In genomic region chr19:3692141-3693029, GRCh38 we compare ENCODE assay signal across 8 cellular contexts. TPM values are rescaled to one million over a fixed set of nuclear protein-coding genes. Genes with fewer than 3 reads are reported as not detected.
A peak's percentile ranks its signal among the peaks of the same experiment; 100 is the strongest.
DNase-seq lines count a peak whose midpoint lies in the region; ATAC-seq, FAIRE-seq and TF ChIP-seq lines count a peak whose summit lies in the region.

No MANE protein-coding gene starts in this region.

- H2AFZ ChIP-seq in MM.1S (ENCODE audit: low read length) (no peak overlapping the region), keratinocyte (ENCODE audit: control insufficient read depth, low read length) (no peak overlapping the region)

- H3K27me3 Mint-ChIP-seq in activated naive CD4-positive, alpha-beta T cell treated with anti-CD3 and anti-CD28 coated beads for 36 hours (ENCODE audit: low read depth): no peaks in the 10 kb centered on the region
- H3K27me3 Mint-ChIP-seq in stimulated activated naive CD8-positive, alpha-beta T cell treated with anti-CD3 and anti-CD28 coated beads, Interleukin-15, Interleukin-2, amounts not matched to agents 100 ng/mL and 50 ng/mL, for 24 hours: no peaks in the 10 kb centered on the region

- no peaks in the 10 kb centered on the region for H3K36me3 ChIP-seq in A673 (ENCODE audit: insufficient read depth, low read length, poor library complexity, severe bottlenecking)
- no peaks in the 10 kb centered on the region for H3K36me3 ChIP-seq in MM.1S (replicated peaks; ENCODE audit: insufficient read depth, low read length)
- peaks cover 0 to 4% of the 10 kb centered on the region in 2 experiments for H3K36me3 ChIP-seq in keratinocyte (ENCODE audit: control insufficient read depth in 2 of 2, extremely low read depth in 1 of 2, insufficient read depth in 2 of 2, low read length in 2 of 2)

- H3K27ac Mint-ChIP-seq in activated naive CD4-positive, alpha-beta T cell treated with anti-CD3 and anti-CD28 coated beads for 36 hours: no peak overlapping the region
- peak overlapping the region; percentile 49 for H3K27ac Mint-ChIP-seq in stimulated activated naive CD8-positive, alpha-beta T cell treated with anti-CD3 and anti-CD28 coated beads, Interleukin-15, Interleukin-2, amounts not matched to agents 100 ng/mL and 50 ng/mL, for 24 hours

- TF ChIP-seq CTCF in A673 (conservative IDR thresholded peaks at IDR 0.05; ENCODE audit: low read depth, low read length): peak; percentile 62
- peak; percentile 65 for TF ChIP-seq CTCF in MM.1S (IDR thresholded peaks at IDR 0.05; ENCODE audit: low read length)
- TF ChIP-seq CTCF in keratinocyte (optimal IDR thresholded peaks at IDR 0.05 in 1 of 3, IDR thresholded peaks at IDR 0.05 in 1 of 3, conservative IDR thresholded peaks at IDR 0.05 in 1 of 3; ENCODE audit: extremely low read depth in 1 of 3, insufficient read depth in 2 of 3, low read length in 3 of 3): peak; percentile 43 to 81 (median 61)

- H3K36me3 Mint-ChIP-seq in activated naive CD4-positive, alpha-beta T cell treated with anti-CD3 and anti-CD28 coated beads for 36 hours (ENCODE audit: low read depth): peaks cover 7% of the 10 kb centered on the region
- H3K36me3 Mint-ChIP-seq in stimulated activated naive CD8-positive, alpha-beta T cell treated with anti-CD3 and anti-CD28 coated beads, Interleukin-15, Interleukin-2, amounts not matched to agents 100 ng/mL and 50 ng/mL, for 24 hours (ENCODE audit: low read depth): peaks cover 17% of the 10 kb centered on the region

- H3K9me1 ChIP-seq in keratinocyte (ENCODE audit: control insufficient read depth, extremely low read depth, insufficient read depth, low read length): no peaks in the 10 kb centered on the region

- POLR2A ChIA-PET in A673 (lab: Charles Lee; ENCODE audit: low non-redundant PET): no interaction called here

- H4K20me1 ChIP-seq in MM.1S (ENCODE audit: insufficient read depth, low read length): peaks cover 2% of the 10 kb centered on the region; the same call in 1 of the 2 replicates
- peaks cover 13% of the 10 kb centered on the region for H4K20me1 ChIP-seq in keratinocyte (ENCODE audit: control insufficient read depth, extremely low read depth, insufficient read depth, low read length)

- H3F3A ChIP-seq in MM.1S (ENCODE audit: insufficient read depth, low read length): peaks cover 24% of the 10 kb centered on the region; the same call in 1 of the 2 replicates

- BruUV-seq in A673 (replicated peaks; lab: Mats Ljungman, UMichigan): no TSS peak

- FAIRE-seq in keratinocyte (lab: Jason Lieb, UNC): no peak

- no peaks in the 10 kb centered on the region for H3K9me3 ChIP-seq in A673 (ENCODE audit: low read depth, low read length, poor library complexity, severe bottlenecking)
- H3K9me3 ChIP-seq in MM.1S (replicated peaks; ENCODE audit: insufficient read depth, low read length): no peaks in the 10 kb centered on the region
- H3K9me3 ChIP-seq in keratinocyte (ENCODE audit: control insufficient read depth, low read depth, low read length): no peaks in the 10 kb centered on the region

- H3K27me3 ChIP-seq in A673 (replicated peaks; ENCODE audit: insufficient read depth, low read depth, low read length, poor library complexity) (no peaks in the 10 kb centered on the region), MM.1S (replicated peaks; ENCODE audit: insufficient read depth, low read length) (no peaks in the 10 kb centered on the region), keratinocyte (ENCODE audit: control insufficient read depth, extremely low read depth, insufficient read depth, low read length) (no peaks in the 10 kb centered on the region)

- H3K4me1 ChIP-seq in A673 (ENCODE audit: insufficient read depth, low read length, poor library complexity, severe bottlenecking) (peaks cover 11% of the 10 kb centered on the region), MM.1S (ENCODE audit: low read length) (peaks cover 13% of the 10 kb centered on the region), keratinocyte (ENCODE audit: control insufficient read depth, extremely low read depth, insufficient read depth, low read length) (peaks cover 6% of the 10 kb centered on the region)

- H3K27ac ChIP-seq in A673 (ENCODE audit: low read depth, low read length, poor library complexity, severe bottlenecking) (no peak overlapping the region), MM.1S (ENCODE audit: low read length) (no peak overlapping the region), keratinocyte (ENCODE audit: control insufficient read depth, insufficient read depth, low read length) (no peak overlapping the region)

- no peak for ATAC-seq in GM19035 (IDR thresholded peaks at IDR 0.05; ENCODE audit: unreplicated experiment)

- no peak overlapping the region for H3K4me3 Mint-ChIP-seq in activated naive CD4-positive, alpha-beta T cell treated with anti-CD3 and anti-CD28 coated beads for 36 hours
- no peak overlapping the region for H3K4me3 Mint-ChIP-seq in stimulated activated naive CD8-positive, alpha-beta T cell treated with anti-CD3 and anti-CD28 coated beads, Interleukin-15, Interleukin-2, amounts not matched to agents 100 ng/mL and 50 ng/mL, for 24 hours

- dilution Hi-C loops in keratinocyte (cut with MboI; ENCODE audit: extremely low pct_ligation_motif_present, low sequenced_read_pairs): no loop called here

- H3K4me3 ChIP-seq in A673 (ENCODE audit: low read depth, low read length, poor library complexity, severe bottlenecking): no peak overlapping the region
- H3K4me3 ChIP-seq in MM.1S (ENCODE audit: low read length): no peak overlapping the region
- no peak overlapping the region for H3K4me3 ChIP-seq in keratinocyte (ENCODE audit: control insufficient read depth in 2 of 3, extremely low read depth in 1 of 3, insufficient read depth in 2 of 3, low read depth in 1 of 3, low read length in 3 of 3)

- H3K4me1 Mint-ChIP-seq in activated naive CD4-positive, alpha-beta T cell treated with anti-CD3 and anti-CD28 coated beads for 36 hours (ENCODE audit: low read depth): peaks cover 43% of the 10 kb centered on the region
- peaks cover 51% of the 10 kb centered on the region for H3K4me1 Mint-ChIP-seq in stimulated activated naive CD8-positive, alpha-beta T cell treated with anti-CD3 and anti-CD28 coated beads, Interleukin-15, Interleukin-2, amounts not matched to agents 100 ng/mL and 50 ng/mL, for 24 hours (ENCODE audit: low read depth)

- CTCF ChIA-PET in A673 (lab: Charles Lee): interaction anchor here (0.6 kb wide), 2 partner anchors 15 to 31 kb away, joined by 3 to 4 read pairs; no protein-coding TSS in a partner anchor
- CTCF ChIA-PET in activated naive CD4-positive, alpha-beta T cell treated with anti-CD3 and anti-CD28 coated beads for 36 hours (lab: Charles Lee): interaction anchor here (0.7 to 3.0 kb wide), 7 partner anchors 8 to 137 kb away, joined by 3 to 14 read pairs (median 4); partner anchors contain the start of genes CACTIN and PIP5K1C

- H3K9me3 Mint-ChIP-seq in activated naive CD4-positive, alpha-beta T cell treated with anti-CD3 and anti-CD28 coated beads for 36 hours: peaks cover 2% of the 10 kb centered on the region
- peaks cover 5% of the 10 kb centered on the region for H3K9me3 Mint-ChIP-seq in stimulated activated naive CD8-positive, alpha-beta T cell treated with anti-CD3 and anti-CD28 coated beads, Interleukin-15, Interleukin-2, amounts not matched to agents 100 ng/mL and 50 ng/mL, for 24 hours

- no peak overlapping the region for H3K4me2 ChIP-seq in MM.1S (ENCODE audit: low read depth, low read length)
- no peak overlapping the region for H3K4me2 ChIP-seq in keratinocyte (ENCODE audit: control insufficient read depth, extremely low read depth, insufficient read depth, low read depth, low read length)

- peaks cover 83% of the 10 kb centered on the region for H3K79me2 ChIP-seq in MM.1S (ENCODE audit: low read length)
- H3K79me2 ChIP-seq in keratinocyte (ENCODE audit: control insufficient read depth, insufficient read depth, low read length): peaks cover 49% of the 10 kb centered on the region

- intact Hi-C loops in A673 (cut with micrococcal nuclease; ENCODE audit: unreplicated experiment): no loop called here
- intact Hi-C loops in activated naive CD4-positive, alpha-beta T cell treated with anti-CD3 and anti-CD28 coated beads for 36 hours (cut with micrococcal nuclease): loop anchor here (1.0 kb wide), 1 partner anchor 8 kb away; the partner anchor contains the start of gene PIP5K1C

- no peak overlapping the region for H3K9ac ChIP-seq in MM.1S (ENCODE audit: low read length)
- no peak overlapping the region for H3K9ac ChIP-seq in keratinocyte (ENCODE audit: control insufficient read depth, extremely low read depth, insufficient read depth, low read length)

- H3K9me2 ChIP-seq in MM.1S (replicated peaks; ENCODE audit: insufficient read depth, low read length): no peaks in the 10 kb centered on the region

- no peak for DNase-seq in A673 (ENCODE audit: low spot score)
- DNase-seq in MM.1S: peak; percentile 7
- DNase-seq in activated naive CD4-positive, alpha-beta T cell treated with anti-CD3 and anti-CD28 coated beads for 36 hours: peak; percentile 59
- no peak for DNase-seq in keratinocyte (ENCODE audit: low read depth, low spot score)
- DNase-seq in DMS79 treated with DMSO at 0.1 percent for 48 hours (lab: John Stamatoyannopoulos, UW): no peak
- DNase-seq in putamen (ENCODE audit: low spot score): no peak

RNA-seq across cellular contexts. Expression of gene PIP5K1C, which starts 7.9 kb away (rescaled TPM):
- 35.5 and 36.8 TPM in 2 replicates for total RNA-seq in A673 (2021)
- 1 to 10 TPM; 7.3 to 7.5 TPM for total RNA-seq in activated naive CD4-positive, alpha-beta T cell treated with anti-CD3 and anti-CD28 coated beads for 36 hours
- polyA plus RNA-seq in keratinocyte: 3.6 to 8.2 TPM (median 3.8 TPM) in 3 replicates
- 3.8 TPM for polyA plus RNA-seq in keratinocyte (2011; ENCODE audit: low read depth)
- polyA plus RNA-seq in keratinocyte (2011; cell fraction: cytosol; rRNA removed): 8.4 and 13.8 TPM in 2 replicates
- 12.2 and 17.4 TPM in 2 replicates for polyA plus RNA-seq in keratinocyte (2011; cell fraction: nucleus; rRNA removed)
- polyA plus RNA-seq in keratinocyte (2012; ENCODE audit: low replicate concordance): 8.4 and 21.5 TPM in 2 replicates
- polyA minus RNA-seq in keratinocyte: 16.6 to 75.2 TPM (median 22.8 TPM) in 3 replicates
- polyA minus RNA-seq in keratinocyte (2011; cell fraction: cytosol; rRNA and poly(A)+ RNA removed): 34.0 TPM
- polyA minus RNA-seq in keratinocyte (2011; cell fraction: nucleus; rRNA and poly(A)+ RNA removed): 13.4 and 19.2 TPM in 2 replicates

RNA-seq across cellular contexts. Expression of gene TJP3, which starts 15.8 kb away (rescaled TPM):
- total RNA-seq in A673 (2021): 0.63 TPM in 1 of 2 replicates, not detected in the other
- 1 to 10 TPM in 1 of 2 experiments, under 1 TPM in 1; 0.93 to 1.6 TPM for total RNA-seq in activated naive CD4-positive, alpha-beta T cell treated with anti-CD3 and anti-CD28 coated beads for 36 hours
- 0.02 to 0.08 TPM in 2 of 3 replicates, not detected in the other for polyA plus RNA-seq in keratinocyte
- 1.3 TPM for polyA plus RNA-seq in keratinocyte (2011; ENCODE audit: low read depth)
- polyA plus RNA-seq in keratinocyte (2011; cell fraction: cytosol; rRNA removed): 0.05 and 0.06 TPM in 2 replicates
- 0.23 and 0.29 TPM in 2 replicates for polyA plus RNA-seq in keratinocyte (2011; cell fraction: nucleus; rRNA removed)
- 0.40 and 8.8 TPM in 2 replicates for polyA plus RNA-seq in keratinocyte (2012; ENCODE audit: low replicate concordance)
- polyA minus RNA-seq in keratinocyte: 0.42 TPM in 1 of 3 replicates, not detected in the others
- not detected for polyA minus RNA-seq in keratinocyte (2011; cell fraction: cytosol; rRNA and poly(A)+ RNA removed)
- polyA minus RNA-seq in keratinocyte (2011; cell fraction: nucleus; rRNA and poly(A)+ RNA removed): 0.23 and 0.42 TPM in 2 replicates

Comparison
In these comparisons a context has a peak if more than half of its experiments do, and no peak if none do; other contexts are left out.
1. DNase-seq: peak in MM.1S (single experiment) and activated naive CD4-positive, alpha-beta T cell treated with anti-CD3 and anti-CD28 coated beads for 36 hours (single experiment); none in A673 (single experiment), keratinocyte (single experiment), DMS79 treated with DMSO at 0.1 percent for 48 hours (single experiment) and putamen (single experiment).
2. Peak in every context shown above with its lines, with median percentiles within 50 percentile points of each other: CTCF ChIP-seq.